ENCODE assay signal across 25 cellular contexts in genomic region chr15:95043933-95044313, GRCh38.
"Had no signal": no experiment of that assay in that cellular context is flagged by ENCODE, and none has a peak within 500 bp of the region (broad histone marks: within the 10 kb centered on the region; RNA-seq: fewer than 3 reads in every experiment).

No MANE protein-coding gene starts in this region.

- FAIRE-seq: bronchial epithelial cell had no signal

- ATAC-seq: activated CD8-positive, alpha-beta memory T cell treated with anti-CD3 and anti-CD28 coated beads, Interleukin-2, amount 10 ng/mL, durations not matched to agents 7 days and 5 days had no signal

- H3K36me3 ChIP-seq: MG63, Peyer's patch, SJSA1 had no signal

- H3K4me3 ChIP-seq: MG63, Peyer's patch, SJSA1 had no signal

- DNase-seq: activated CD4-positive, alpha-beta T cell treated with anti-CD3 and anti-CD28 coated beads for 48 hours; activated CD4-positive, alpha-beta T cell treated with anti-CD3 and anti-CD28 coated beads, Interleukin-2, amount 50 U/mL, for 4 hours; activated CD4-positive, CD25-positive, alpha-beta regulatory T cell treated with anti-CD3 and anti-CD28 coated beads, Interleukin-2, amount 50 U/mL, for 72 hours; activated CD8-positive, alpha-beta memory T cell treated with anti-CD3 and anti-CD28 coated beads, Interleukin-2, amount 10 ng/mL, durations not matched to agents 7 days and 5 days; activated gamma-delta T cell treated with Interleukin-2 at 50 U/mL for 16 hours; activated naive CD4-positive, alpha-beta T cell treated with anti-CD3 and anti-CD28 coated beads, Interleukin-2, amount 10 ng/mL, durations not matched to agents 7 days and 5 days; activated naive CD8-positive, alpha-beta T cell treated with anti-CD3 and anti-CD28 coated beads for 36 hours; activated T-cell treated with anti-CD3 and anti-CD28 coated beads, Interleukin-2, amount 50 U/mL, for 48 hours; anterior cingulate cortex; central memory CD4-positive, alpha-beta T cell; MG63; MV-4-11; NCI-H1092 treated with DMSO at 0.1 percent for 48 hours; NCI-H1417 treated with DMSO at 0.1 percent for 48 hours; NCI-H1694 treated with DMSO at 0.1 percent for 48 hours; NCI-H2029 treated with DMSO at 0.1 percent for 48 hours; NCI-H345; NCI-H510A treated with DMSO at 0.1 percent for 48 hours; NCI-H69; NK-92 treated with Interleukin-12 subunit alpha and Interleukin-12 subunit beta, amount 100 ng/mL, for 24 hours; Peyer's patch; Right ventricle myocardium superior had no signal

- H3K4me1 ChIP-seq: Peyer's patch, SJSA1 had no signal

- H3K27ac ChIP-seq: Peyer's patch, RWPE1, SJSA1 had no signal

- H3K27me3 ChIP-seq: MG63, Peyer's patch, SJSA1 had no signal

- H3K9me3 ChIP-seq: Peyer's patch had no signal
